21 cellular contexts compared by ENCODE assay signal in genomic region chr7:157558516-157558874, GRCh38.
DNase-seq lines count a peak whose midpoint lies in the region; ATAC-seq and TF ChIP-seq lines count a peak whose summit lies in the region.
"Had no signal": no experiment of that assay in that cellular context is flagged by ENCODE, and none has a peak within 500 bp of the region (broad histone marks: within the 10 kb centered on the region; RNA-seq: fewer than 3 reads in every experiment).

No MANE protein-coding gene starts in this region.

- H3K27ac Mint-ChIP-seq in activated CD8-positive, alpha-beta memory T cell treated with anti-CD3 and anti-CD28 coated beads, Interleukin-2, amount 10 ng/mL, durations not matched to agents 7 days and 5 days, result no peak overlapping the region
- no peak overlapping the region for H3K27ac Mint-ChIP-seq in glutamatergic neuron (ENCODE audit: unreplicated experiment)
- H3K27ac Mint-ChIP-seq: CD8-positive, alpha-beta T cell had no signal

- H3K4me1 Mint-ChIP-seq in activated CD8-positive, alpha-beta memory T cell treated with anti-CD3 and anti-CD28 coated beads, Interleukin-2, amount 10 ng/mL, durations not matched to agents 7 days and 5 days, result no peaks in the 10 kb centered on the region
- H3K4me1 Mint-ChIP-seq in glutamatergic neuron (ENCODE audit: low read depth, unreplicated experiment), result no peaks in the 10 kb centered on the region
- H3K4me1 Mint-ChIP-seq in activated T-cell treated with anti-CD3 and anti-CD28 coated beads, Interleukin-2, amount 50 U/mL, for 4 hours (ENCODE audit: low read depth), result no peaks in the 10 kb centered on the region

- H3K4me2 ChIP-seq in BLaER1, result peak overlapping the region; percentile 51

- intact Hi-C loops in posterior vena cava (cut with DNase I), result no loop called here

- H3K27me3 ChIP-seq in BLaER1, result no peaks in the 10 kb centered on the region

- peak; percentile 8 for DNase-seq in activated CD8-positive, alpha-beta memory T cell treated with anti-CD3 and anti-CD28 coated beads, Interleukin-2, amount 50 U/mL, for 4 hours
- no peak for DNase-seq in activated CD8-positive, alpha-beta memory T cell treated with anti-CD3 and anti-CD28 coated beads, Interleukin-2, amount 10 ng/mL, durations not matched to agents 7 days and 5 days
- peak; percentile 9 for DNase-seq in glutamatergic neuron
- DNase-seq in posterior vena cava (ENCODE audit: low spot score), result peak; percentile 59
- no peak for DNase-seq in MV-4-11 (lab: John Stamatoyannopoulos, UW)
- no peak for DNase-seq in activated T-cell treated with anti-CD3 and anti-CD28 coated beads, Interleukin-2, amount 50 U/mL, for 4 hours
- DNase-seq in stimulated activated CD4-positive, alpha-beta T cell treated with anti-CD3 and anti-CD28 coated beads, Interleukin-4, amount 100 ng/mL, for 24 hours, result no peak
- DNase-seq: Calu3; CD8-positive, alpha-beta T cell; GF-D8; GM23248; IMR-90; Karpas-422; NCI-H1092 treated with DMSO at 0.1 percent for 48 hours; NCI-H1694; NCI-H2081 treated with DMSO at 0.1 percent for 48 hours had no signal

- H3K9ac ChIP-seq in BLaER1, result no peak overlapping the region
- H3K9ac ChIP-seq: GM23248 had no signal

- ATAC-seq in activated CD8-positive, alpha-beta memory T cell treated with anti-CD3 and anti-CD28 coated beads, Interleukin-2, amount 10 ng/mL, durations not matched to agents 7 days and 5 days, result no peak
- no peak for ATAC-seq in activated T-cell treated with anti-CD3 and anti-CD28 coated beads, Interleukin-2, amount 50 U/mL, for 4 hours
- ATAC-seq: CD8-positive, alpha-beta T cell; Panc1 had no signal

- H4K20me1 ChIP-seq in BLaER1, result peaks cover 30% of the 10 kb centered on the region

- H3K4me3 Mint-ChIP-seq in activated CD8-positive, alpha-beta memory T cell treated with anti-CD3 and anti-CD28 coated beads, Interleukin-2, amount 10 ng/mL, durations not matched to agents 7 days and 5 days, result no peak overlapping the region
- H3K4me3 Mint-ChIP-seq in glutamatergic neuron (ENCODE audit: unreplicated experiment), result no peak overlapping the region
- no peak overlapping the region for H3K4me3 Mint-ChIP-seq in activated T-cell treated with anti-CD3 and anti-CD28 coated beads, Interleukin-2, amount 50 U/mL, for 4 hours
- H3K4me3 Mint-ChIP-seq: CD8-positive, alpha-beta T cell had no signal

- 0 out of 2 replicates have a peak, but pooled peaks cover under 1% of the 10 kb centered on the region for H3K9me3 ChIP-seq in BLaER1
- H3K9me3 ChIP-seq: HAP-1 had no signal

- H3K9me3 Mint-ChIP-seq in activated CD8-positive, alpha-beta memory T cell treated with anti-CD3 and anti-CD28 coated beads, Interleukin-2, amount 10 ng/mL, durations not matched to agents 7 days and 5 days (ENCODE audit: low read depth), result no peaks in the 10 kb centered on the region
- no peaks in the 10 kb centered on the region for H3K9me3 Mint-ChIP-seq in glutamatergic neuron (ENCODE audit: unreplicated experiment)
- H3K9me3 Mint-ChIP-seq in activated T-cell treated with anti-CD3 and anti-CD28 coated beads, Interleukin-2, amount 50 U/mL, for 4 hours, result no peaks in the 10 kb centered on the region
- H3K9me3 Mint-ChIP-seq: CD8-positive, alpha-beta T cell had no signal

- no peaks in the 10 kb centered on the region for H3K36me3 Mint-ChIP-seq in activated CD8-positive, alpha-beta memory T cell treated with anti-CD3 and anti-CD28 coated beads, Interleukin-2, amount 10 ng/mL, durations not matched to agents 7 days and 5 days
- H3K36me3 Mint-ChIP-seq in glutamatergic neuron (ENCODE audit: unreplicated experiment), result no peaks in the 10 kb centered on the region
- H3K36me3 Mint-ChIP-seq in activated T-cell treated with anti-CD3 and anti-CD28 coated beads, Interleukin-2, amount 50 U/mL, for 4 hours (ENCODE audit: insufficient read depth), result no peaks in the 10 kb centered on the region
- H3K36me3 Mint-ChIP-seq: CD8-positive, alpha-beta T cell had no signal

- CTCF ChIA-PET in activated CD8-positive, alpha-beta memory T cell treated with anti-CD3 and anti-CD28 coated beads, Interleukin-2, amount 10 ng/mL, durations not matched to agents 7 days and 5 days (lab: Charles Lee), result no interaction called here

- TF ChIP-seq CTCF in glutamatergic neuron (IDR thresholded peaks at IDR 0.05; ENCODE audit: partially characterized antibody, unreplicated experiment), result no peak

- H3K27me3 Mint-ChIP-seq in activated CD8-positive, alpha-beta memory T cell treated with anti-CD3 and anti-CD28 coated beads, Interleukin-2, amount 10 ng/mL, durations not matched to agents 7 days and 5 days, result no peaks in the 10 kb centered on the region
- no peaks in the 10 kb centered on the region for H3K27me3 Mint-ChIP-seq in glutamatergic neuron (ENCODE audit: unreplicated experiment)
- H3K27me3 Mint-ChIP-seq in activated T-cell treated with anti-CD3 and anti-CD28 coated beads, Interleukin-2, amount 50 U/mL, for 4 hours (ENCODE audit: low read depth), result no peaks in the 10 kb centered on the region

- H3K36me3 ChIP-seq in BLaER1, result no peaks in the 10 kb centered on the region
- H3K36me3 ChIP-seq: HAP-1 had no signal

- no peak overlapping the region for H3K27ac ChIP-seq in BLaER1
- H3K27ac ChIP-seq: 22Rv1, GM23248, HL-60 had no signal

- H3K4me1 ChIP-seq in BLaER1, result peaks cover 43% of the 10 kb centered on the region
- H3K4me1 ChIP-seq: HAP-1 had no signal

- H3K4me3 ChIP-seq in BLaER1, result no peak overlapping the region
- H3K4me3 ChIP-seq: GM23248, HAP-1 had no signal

Comparison
In these comparisons a context has a peak if more than half of its experiments do, and no peak if none do; other contexts are left out.
1. DNase-seq: peak in activated CD8-positive, alpha-beta memory T cell treated with anti-CD3 and anti-CD28 coated beads, Interleukin-2, amount 50 U/mL, for 4 hours (single experiment), glutamatergic neuron (single experiment) and posterior vena cava (single experiment); none in activated CD8-positive, alpha-beta memory T cell treated with anti-CD3 and anti-CD28 coated beads, Interleukin-2, amount 10 ng/mL, durations not matched to agents 7 days and 5 days (single experiment), MV-4-11 (single experiment), activated T-cell treated with anti-CD3 and anti-CD28 coated beads, Interleukin-2, amount 50 U/mL, for 4 hours (single experiment) and stimulated activated CD4-positive, alpha-beta T cell treated with anti-CD3 and anti-CD28 coated beads, Interleukin-4, amount 100 ng/mL, for 24 hours (single experiment).